15 cellular contexts compared by ENCODE assay signal in the genomic region with DNA sequence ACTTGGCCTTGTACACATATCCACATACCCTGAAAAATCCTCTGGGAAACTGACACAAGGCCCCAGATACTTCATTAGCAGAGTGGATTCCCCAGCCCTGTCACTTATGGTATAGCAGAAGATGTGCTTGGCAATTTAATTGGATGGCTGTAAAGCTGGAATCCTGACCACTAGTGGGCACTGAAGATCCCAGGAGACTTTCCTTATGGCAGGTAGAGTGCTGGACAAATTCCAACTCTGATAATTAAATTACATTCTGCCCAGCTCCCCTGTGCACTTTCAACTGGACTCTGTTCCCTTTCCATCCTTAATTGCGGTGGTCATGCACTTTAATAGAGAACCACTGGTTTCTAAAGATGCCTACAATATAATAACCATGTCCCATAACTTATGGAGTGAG.
A peak's percentile ranks its signal among the peaks of the same experiment; 100 is the strongest.
DNase-seq lines count a peak whose midpoint lies in the region; ATAC-seq, FAIRE-seq and TF ChIP-seq lines count a peak whose summit lies in the region.
"Had no signal": no experiment of that assay in that cellular context is flagged by ENCODE, and none has a peak within 500 bp of the region (broad histone marks: within the 10 kb centered on the region; RNA-seq: fewer than 3 reads in every experiment).

No MANE protein-coding gene starts in this region.

- DNase-seq in SK-N-SH: no peak
- peak; percentile 55 for DNase-seq in endodermal cell
- peak; percentile 86 for DNase-seq in small intestine
- no peak for DNase-seq in endothelial cell (ENCODE audit: low spot score)
- DNase-seq in mucosa of gallbladder (ENCODE audit: low spot score): no peak
- DNase-seq in NK-92 treated with Interleukin-12 subunit alpha and Interleukin-12 subunit beta, amount 100 ng/mL, for 24 hours (lab: John Stamatoyannopoulos, UW): no peak
- DNase-seq: activated naive CD4-positive, alpha-beta T cell; DMS79; midbrain; NCI-H2081 treated with DMSO at 0.1 percent for 48 hours; stimulated activated CD8-positive, alpha-beta memory T cell treated with anti-CD3 and anti-CD28 coated beads, Interleukin-4, amount 100 ng/mL, for 48 hours had no signal

- H3K4me2 ChIP-seq in SK-N-SH (no peak overlapping the region), OCI-LY1 (ENCODE audit: low read length) (no peak overlapping the region)

- H3K9me2 ChIP-seq in SK-N-SH (no peaks in the 10 kb centered on the region), OCI-LY1 (ENCODE audit: low read depth, low read length) (no peaks in the 10 kb centered on the region; the same call in 1 of the 2 replicates)

- H3K27me3 Mint-ChIP-seq in endodermal cell (ENCODE audit: insufficient read depth) (no peaks in the 10 kb centered on the region), endothelial cell (ENCODE audit: unreplicated experiment) (no peaks in the 10 kb centered on the region)

- H3F3A ChIP-seq in SK-N-SH (replicated peaks; ENCODE audit: insufficient read depth) (no peaks in the 10 kb centered on the region), OCI-LY1 (ENCODE audit: insufficient read depth, low read length) (no peaks in the 10 kb centered on the region)

- TF ChIP-seq CTCF in SK-N-SH (IDR thresholded peaks at IDR 0.05): 0 out of 2 replicates have a peak, but pooled peaks have one; percentile 26
- TF ChIP-seq CTCF in OCI-LY1 (IDR thresholded peaks at IDR 0.05; ENCODE audit: low read length): peak; percentile 23; the same call in 1 of the 2 replicates
- peak; percentile 75 for TF ChIP-seq CTCF in endodermal cell (conservative IDR thresholded peaks at IDR 0.05)
- TF ChIP-seq CTCF in endothelial cell (IDR thresholded peaks at IDR 0.05; ENCODE audit: unreplicated experiment): no peak

- no peak overlapping the region for H3K27ac ChIP-seq in SK-N-SH (ENCODE audit: low read depth in 2 of 2, low read length in 1 of 2)
- H3K27ac ChIP-seq in OCI-LY1 (ENCODE audit: low read depth, low read length, poor library complexity, severe bottlenecking): no peak overlapping the region
- H3K27ac ChIP-seq in endodermal cell (ENCODE audit: low read depth, low read length): no peak overlapping the region
- no peak overlapping the region for H3K27ac ChIP-seq in small intestine (ENCODE audit: low read depth in 1 of 2, low read length in 1 of 2)
- H3K27ac ChIP-seq: vagina had no signal

- H3K36me3 Mint-ChIP-seq in endodermal cell (ENCODE audit: low read depth) (no peaks in the 10 kb centered on the region), endothelial cell (ENCODE audit: low read depth, unreplicated experiment) (no peaks in the 10 kb centered on the region)

- no peaks in the 10 kb centered on the region for H3K27me3 ChIP-seq in SK-N-SH (ENCODE audit: insufficient read depth)
- no peaks in the 10 kb centered on the region for H3K27me3 ChIP-seq in OCI-LY1 (ENCODE audit: insufficient read depth, low read length)
- H3K27me3 ChIP-seq in endodermal cell (ENCODE audit: control insufficient read depth, insufficient read depth, low read length, poor library complexity, severe bottlenecking): no peaks in the 10 kb centered on the region
- H3K27me3 ChIP-seq in small intestine (ENCODE audit: control insufficient read depth in 2 of 2, insufficient read depth in 2 of 2, low read length in 2 of 2): no peaks in the 10 kb centered on the region
- H3K27me3 ChIP-seq: vagina had no signal

- no peak overlapping the region for H3K4me3 ChIP-seq in SK-N-SH (ENCODE audit: low read depth in 2 of 2, low read length in 1 of 2)
- H3K4me3 ChIP-seq in OCI-LY1 (ENCODE audit: low read depth, low read length, poor library complexity, severe bottlenecking): no peak overlapping the region
- no peak overlapping the region for H3K4me3 ChIP-seq in endodermal cell (ENCODE audit: low read length)
- no peak overlapping the region for H3K4me3 ChIP-seq in small intestine (ENCODE audit: low read depth in 1 of 2, low read length in 2 of 2)
- H3K4me3 ChIP-seq: vagina had no signal

- TF ChIP-seq EP300 in SK-N-SH (IDR thresholded peaks at IDR 0.05; ENCODE audit: borderline replicate concordance in 1 of 2, low read depth in 1 of 2, low read length in 1 of 2): no peak

- POLR2A ChIA-PET in SK-N-SH (lab: Yijun Ruan, JAX): no interaction called here

- no peaks in the 10 kb centered on the region for H3K4me1 Mint-ChIP-seq in endodermal cell
- H3K4me1 Mint-ChIP-seq in endothelial cell (ENCODE audit: unreplicated experiment): no peaks in the 10 kb centered on the region

- H4K20me1 ChIP-seq in SK-N-SH (ENCODE audit: insufficient read depth) (no peaks in the 10 kb centered on the region), OCI-LY1 (ENCODE audit: insufficient read depth, low read length) (no peaks in the 10 kb centered on the region)

- no peak overlapping the region for H3K9ac ChIP-seq in SK-N-SH
- no peak overlapping the region for H3K9ac ChIP-seq in OCI-LY1 (ENCODE audit: low read length)
- no peak overlapping the region for H3K9ac ChIP-seq in endodermal cell (ENCODE audit: extremely low read depth, low read length, poor library complexity, severe bottlenecking)

- H3K9me3 Mint-ChIP-seq in endodermal cell (peaks cover 8% of the 10 kb centered on the region), endothelial cell (ENCODE audit: unreplicated experiment) (no peaks in the 10 kb centered on the region)

- CTCF ChIA-PET in SK-N-SH (lab: Yijun Ruan, JAX): no interaction called here

- FAIRE-seq in small intestine (lab: Jason Lieb, UNC): no peak

- no peak overlapping the region for H3K4me3 Mint-ChIP-seq in endodermal cell
- no peak overlapping the region for H3K4me3 Mint-ChIP-seq in endothelial cell (ENCODE audit: unreplicated experiment)

- no peak for TF ChIP-seq RAD21 in SK-N-SH (IDR thresholded peaks at IDR 0.05; ENCODE audit: low read length)

- H3K79me2 ChIP-seq in SK-N-SH (ENCODE audit: insufficient read depth) (no peaks in the 10 kb centered on the region), OCI-LY1 (ENCODE audit: insufficient read depth, low read length) (no peaks in the 10 kb centered on the region)

- no peaks in the 10 kb centered on the region for H3K9me3 ChIP-seq in SK-N-SH
- no peaks in the 10 kb centered on the region for H3K9me3 ChIP-seq in OCI-LY1 (ENCODE audit: low read length)
- no peaks in the 10 kb centered on the region for H3K9me3 ChIP-seq in endodermal cell (ENCODE audit: control insufficient read depth, low read length)
- no peaks in the 10 kb centered on the region for H3K9me3 ChIP-seq in small intestine (ENCODE audit: control insufficient read depth, low read depth)
- H3K9me3 ChIP-seq: vagina had no signal

- H2AFZ ChIP-seq in SK-N-SH (ENCODE audit: low read depth) (no peak overlapping the region), OCI-LY1 (ENCODE audit: low read length) (no peak overlapping the region)

- H3K36me3 ChIP-seq in SK-N-SH (replicated peaks in 1 of 2; ENCODE audit: control insufficient read depth in 1 of 2, insufficient read depth in 2 of 2, low read length in 1 of 2) (no peaks in the 10 kb centered on the region), OCI-LY1 (ENCODE audit: insufficient read depth, low read length) (no peaks in the 10 kb centered on the region), endodermal cell (ENCODE audit: control insufficient read depth, insufficient read depth, low read length) (no peaks in the 10 kb centered on the region), small intestine (ENCODE audit: control insufficient read depth in 2 of 2, insufficient read depth in 2 of 2, low read length in 2 of 2) (no peaks in the 10 kb centered on the region)
- H3K36me3 ChIP-seq: vagina had no signal

- 33% methylated on average over 1 of the region's 1 CpG for WGBS in SK-N-SH (ENCODE audit: low lambda C conversion rate)
- WGBS in endodermal cell (ENCODE audit: insufficient coverage in 1 of 2, insufficient read length in 1 of 2), 2 experiments: 93% methylated on average over 1 of the region's 1 CpG; no CpG with 5 or more reads in 1 of the 2 experiments
- WGBS in small intestine, 3 donors: 23 to 60% (median 41%) methylated on average over 1 of the region's 1 CpG

- H3K4me1 ChIP-seq in SK-N-SH (ENCODE audit: control insufficient read depth in 1 of 2, insufficient read depth in 2 of 2, low read depth in 1 of 2, low read length in 1 of 2) (no peaks in the 10 kb centered on the region), OCI-LY1 (ENCODE audit: insufficient read depth, low read length, severe bottlenecking) (no peaks in the 10 kb centered on the region), endodermal cell (ENCODE audit: control insufficient read depth, insufficient read depth, low read length) (no peaks in the 10 kb centered on the region), small intestine (ENCODE audit: control insufficient read depth in 2 of 2, insufficient read depth in 1 of 2, low read depth in 1 of 2, low read length in 1 of 2) (peaks cover 0 to 2% of the 10 kb centered on the region in 2 donors)
- H3K4me1 ChIP-seq: vagina had no signal

- no peak for ATAC-seq in SK-N-SH treated with all-trans-retinoic acid at 6 μM for 48 hours
- ATAC-seq: esophagus mucosa had no signal

- H3K27ac Mint-ChIP-seq in endodermal cell: no peak overlapping the region
- H3K27ac Mint-ChIP-seq in endothelial cell (ENCODE audit: unreplicated experiment): no peak overlapping the region

TF ChIP-seq in SK-N-SH, 30 proteins besides CTCF, POLR2A, EP300 and RAD21 (continues in another document):
- TF ChIP-seq TAF1 (IDR thresholded peaks at IDR 0.05; ENCODE audit: borderline replicate concordance, low read depth, low read length): no peak
- TF ChIP-seq FOXJ3 (CRISPR knock-in tag; IDR thresholded peaks at IDR 0.05): no peak
- TF ChIP-seq, protein P1, sequence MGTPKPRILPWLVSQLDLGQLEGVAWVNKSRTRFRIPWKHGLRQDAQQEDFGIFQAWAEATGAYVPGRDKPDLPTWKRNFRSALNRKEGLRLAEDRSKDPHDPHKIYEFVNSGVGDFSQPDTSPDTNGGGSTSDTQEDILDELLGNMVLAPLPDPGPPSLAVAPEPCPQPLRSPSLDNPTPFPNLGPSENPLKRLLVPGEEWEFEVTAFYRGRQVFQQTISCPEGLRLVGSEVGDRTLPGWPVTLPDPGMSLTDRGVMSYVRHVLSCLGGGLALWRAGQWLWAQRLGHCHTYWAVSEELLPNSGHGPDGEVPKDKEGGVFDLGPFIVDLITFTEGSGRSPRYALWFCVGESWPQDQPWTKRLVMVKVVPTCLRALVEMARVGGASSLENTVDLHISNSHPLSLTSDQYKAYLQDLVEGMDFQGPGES (IDR thresholded peaks at IDR 0.05; ENCODE audit: low read depth, low read length): no peak

TF ChIP-seq in SK-N-SH treated with all-trans-retinoic acid at 6 μM for 48 hours, 23 proteins besides CTCF, POLR2A, EP300 and RAD21 (continues in another document):
- no peak for TF ChIP-seq ZNF70 (CRISPR knock-in tag; IDR thresholded peaks at IDR 0.05)
- TF ChIP-seq CSRNP3 (CRISPR knock-in tag; IDR thresholded peaks at IDR 0.05): no peak

Comparison
In these comparisons a context has a peak if more than half of its experiments do, and no peak if none do; other contexts are left out.
1. DNase-seq: peak in endodermal cell (single experiment) and small intestine (single experiment); none in SK-N-SH (single experiment), endothelial cell (single experiment), mucosa of gallbladder (single experiment) and NK-92 treated with Interleukin-12 subunit alpha and Interleukin-12 subunit beta, amount 100 ng/mL, for 24 hours (single experiment).